Comparison of ENCODE assay signal across 8 cellular contexts in the genomic region with DNA sequence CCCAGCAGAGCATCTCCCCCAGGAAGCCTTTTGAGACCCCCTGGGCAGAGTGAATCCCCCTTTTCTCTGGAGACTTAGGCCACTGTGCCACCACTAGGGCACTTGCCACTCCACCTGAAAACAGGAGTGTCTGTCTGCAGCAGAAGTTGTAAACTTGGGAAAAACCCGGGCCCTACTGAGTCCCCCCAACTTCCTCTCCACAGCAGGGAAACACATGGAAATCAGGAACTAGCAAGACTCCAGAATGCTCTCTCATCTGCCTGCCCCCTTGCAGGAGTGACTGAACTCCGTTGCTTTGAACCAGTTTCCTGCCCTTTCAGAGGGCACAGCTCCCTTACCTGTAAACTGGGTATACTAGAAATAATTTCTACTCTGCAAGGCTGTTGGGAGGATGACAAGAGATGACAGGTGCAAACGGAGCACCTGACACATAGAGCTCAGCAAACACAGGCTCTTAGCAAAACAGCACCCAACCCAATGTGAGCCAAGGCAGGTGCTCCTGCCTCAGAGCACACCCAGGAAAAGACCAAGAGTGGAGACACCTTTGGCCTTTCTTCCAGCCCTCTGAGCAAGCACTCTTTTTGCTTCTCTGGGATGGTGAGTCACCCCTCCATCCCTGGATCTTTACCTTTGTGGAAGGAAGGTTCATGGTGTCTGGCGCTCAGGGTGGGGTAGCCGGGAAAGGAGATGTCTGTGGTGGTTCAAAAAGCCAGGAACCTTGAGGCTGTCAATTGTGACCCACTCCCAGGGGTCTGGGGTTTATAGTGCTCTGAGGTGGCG. TPM values are rescaled to one million over a fixed set of nuclear protein-coding genes. Genes with fewer than 3 reads are reported as not detected.
DNase-seq lines count a peak whose midpoint lies in the region; TF ChIP-seq lines count a peak whose summit lies in the region.

A gene with protein sequence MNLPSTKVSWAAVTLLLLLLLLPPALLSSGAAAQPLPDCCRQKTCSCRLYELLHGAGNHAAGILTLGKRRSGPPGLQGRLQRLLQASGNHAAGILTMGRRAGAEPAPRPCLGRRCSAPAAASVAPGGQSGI (minus strand): TSS at position 736 of the 780 bp plus-strand sequence. CDS start 87 bp downstream, at position 649.

- H2BK5ac ChIP-seq in neuronal stem cell (ENCODE audit: low read length): no peak within 1 kb of the TSS

- peak; percentile 45 for DNase-seq in COLO668 (lab: John Stamatoyannopoulos, UW; ENCODE audit: unreplicated experiment)
- peak; percentile 36 for DNase-seq in MM.1S
- DNase-seq in choroid plexus epithelial cell (ENCODE audit: low read depth): no peak
- DNase-seq in neuronal stem cell (ENCODE audit: low spot score): peak; percentile 21
- DNase-seq in T1000 (lab: John Stamatoyannopoulos, UW): no peak
- DNase-seq in C1 segment of cervical spinal cord (lab: John Stamatoyannopoulos, UW): no peak
- no peak for DNase-seq in superior temporal gyrus (ENCODE audit: extremely low spot score)
- DNase-seq in NCI-H1694 (lab: John Stamatoyannopoulos, UW): no peak

- H3K79me2 ChIP-seq in MM.1S (ENCODE audit: low read length): no peaks in the 10 kb centered on the region

- H3K14ac ChIP-seq in neuronal stem cell (ENCODE audit: low read length): peak within 1 kb of the TSS; percentile 51

- H2AK5ac ChIP-seq in neuronal stem cell (ENCODE audit: low read depth, low read length): peak within 1 kb of the TSS; percentile 34

- H4K20me1 ChIP-seq in MM.1S (ENCODE audit: insufficient read depth, low read length): no peaks in the 10 kb centered on the region

- H2BK12ac ChIP-seq in neuronal stem cell (ENCODE audit: low read length): peak within 1 kb of the TSS; percentile 68

- H3K4me3 ChIP-seq in MM.1S (ENCODE audit: low read length) (peak within 1 kb of the TSS; percentile 31; the same call in 1 of the 2 replicates), choroid plexus epithelial cell (ENCODE audit: low read depth, low read length) (peak within 1 kb of the TSS; percentile 42), neuronal stem cell (ENCODE audit: low read length in 2 of 2) (peak within 1 kb of the TSS in 1 of 2 donors; percentile 36)

- H3K36me3 ChIP-seq in MM.1S (replicated peaks; ENCODE audit: insufficient read depth, low read length) (no peaks in the 10 kb centered on the region), neuronal stem cell (replicated peaks in 1 of 2; ENCODE audit: control insufficient read depth in 2 of 2, insufficient read depth in 2 of 2, low read length in 2 of 2) (no peaks in the 10 kb centered on the region)

- no peaks in the 10 kb centered on the region for H3K9me2 ChIP-seq in MM.1S (replicated peaks; ENCODE audit: insufficient read depth, low read length)

- H2BK120ac ChIP-seq in neuronal stem cell (ENCODE audit: low read depth, low read length): no peak within 1 kb of the TSS

- H3K18ac ChIP-seq in neuronal stem cell (ENCODE audit: low read length): peak within 1 kb of the TSS; percentile 95

- H3K4me1 ChIP-seq in MM.1S (ENCODE audit: low read length) (peaks cover 35% of the 10 kb centered on the region), neuronal stem cell (ENCODE audit: control insufficient read depth in 2 of 2, insufficient read depth in 1 of 2, low read depth in 1 of 2, low read length in 2 of 2) (peaks cover 21 to 22% of the 10 kb centered on the region in 2 donors)

- no peaks in the 10 kb centered on the region for H3K79me1 ChIP-seq in neuronal stem cell (ENCODE audit: low read depth, low read length)

- H3K9ac ChIP-seq in MM.1S (ENCODE audit: low read length) (peak within 1 kb of the TSS; percentile 31; the same call in 1 of the 2 replicates), neuronal stem cell (ENCODE audit: low read depth, low read length, poor library complexity) (peak within 1 kb of the TSS; percentile 26)

- no peak within 1 kb of the TSS for H4K8ac ChIP-seq in neuronal stem cell (ENCODE audit: low read depth, low read length)

- WGBS in neuronal stem cell (ENCODE audit: extremely low coverage in 2 of 2, insufficient read length in 2 of 2, insufficient replicate concordance in 1 of 2), 2 donors: no CpG with 5 or more reads among the region's 6 CpGs

- H3F3A ChIP-seq in MM.1S (ENCODE audit: insufficient read depth, low read length): peaks cover 27% of the 10 kb centered on the region

- H3K4me2 ChIP-seq in MM.1S (ENCODE audit: low read depth, low read length) (peak within 1 kb of the TSS; percentile 51), neuronal stem cell (ENCODE audit: insufficient read depth, low read length, poor library complexity, severe bottlenecking) (peak within 1 kb of the TSS; percentile 82)

- H4K91ac ChIP-seq in neuronal stem cell (ENCODE audit: low read depth, low read length, poor library complexity): no peak within 1 kb of the TSS

- H2AFZ ChIP-seq in MM.1S (ENCODE audit: low read length) (peak within 1 kb of the TSS; percentile 87), neuronal stem cell (ENCODE audit: low read length) (peak within 1 kb of the TSS; percentile 95)

- H3K27me3 ChIP-seq in MM.1S (replicated peaks; ENCODE audit: insufficient read depth, low read length) (no peaks in the 10 kb centered on the region), neuronal stem cell (ENCODE audit: control insufficient read depth in 3 of 3, insufficient read depth in 3 of 3, low read depth in 1 of 3, low read length in 3 of 3) (peaks cover 15 to 49% (median 35%) of the 10 kb centered on the region in 3 experiments)

- no peak within 1 kb of the TSS for H3K4ac ChIP-seq in neuronal stem cell (ENCODE audit: low read length)

- TF ChIP-seq CTCF in MM.1S (IDR thresholded peaks at IDR 0.05; ENCODE audit: low read length) (no peak), choroid plexus epithelial cell (conservative IDR thresholded peaks at IDR 0.05; ENCODE audit: low read depth, low read length) (no peak)

- peak within 1 kb of the TSS; percentile 76; the same call in 1 of the 2 replicates for H3K27ac ChIP-seq in MM.1S (ENCODE audit: low read length)
- H3K27ac ChIP-seq in neuronal stem cell (replicated peaks; ENCODE audit: low read length): no peak within 1 kb of the TSS

- H3K23ac ChIP-seq in neuronal stem cell (ENCODE audit: low read depth, low read length, poor library complexity): peak within 1 kb of the TSS; percentile 67

- H3K9me3 ChIP-seq in MM.1S (replicated peaks; ENCODE audit: insufficient read depth, low read length) (no peaks in the 10 kb centered on the region), neuronal stem cell (replicated peaks in 1 of 2; ENCODE audit: control insufficient read depth in 2 of 2, insufficient read depth in 1 of 2, low read depth in 1 of 2, low read length in 2 of 2) (peaks cover 0 to 2% of the 10 kb centered on the region in 2 donors)

- peak within 1 kb of the TSS; percentile 76 for H2BK15ac ChIP-seq in neuronal stem cell (ENCODE audit: low read length)

RNA-seq across cellular contexts. Expression of the gene that starts here (rescaled TPM):
- polyA plus RNA-seq in neuronal stem cell (2013, experiment 1 of 2): not detected
- 0.17 TPM for polyA plus RNA-seq in neuronal stem cell (2013, experiment 2 of 2)

Comparison
In these comparisons a context has a peak if more than half of its experiments do, and no peak if none do; other contexts are left out.
1. DNase-seq: peak in COLO668 (single experiment), MM.1S (single experiment) and neuronal stem cell (single experiment); none in choroid plexus epithelial cell (single experiment), T1000 (single experiment), C1 segment of cervical spinal cord (0 of 14), superior temporal gyrus (single experiment) and NCI-H1694 (single experiment).